In the genomic region with DNA sequence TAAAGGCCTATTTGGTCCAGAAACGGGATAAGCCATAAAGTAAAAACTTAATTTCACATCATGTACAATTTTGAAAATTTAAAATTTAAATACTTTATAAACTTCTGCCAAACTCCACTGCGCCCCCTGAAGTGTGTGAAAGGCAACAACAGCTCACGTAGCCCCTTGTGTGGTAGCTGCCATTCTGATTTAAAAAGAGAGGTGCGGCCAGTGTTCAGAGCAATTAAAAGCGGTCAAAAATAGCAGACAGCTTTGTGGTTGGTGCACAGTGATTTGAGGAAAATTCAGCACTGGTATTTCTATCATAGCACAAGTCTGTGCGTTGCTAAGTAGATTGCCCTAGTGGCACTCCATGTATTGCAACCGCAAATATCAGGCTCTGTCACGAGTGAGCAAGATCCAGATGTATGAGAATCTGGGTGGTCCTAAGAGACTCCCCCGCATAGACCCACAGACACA, we compare ENCODE assay signal across 11 cellular contexts.
DNase-seq lines count a peak whose midpoint lies in the region; ATAC-seq and TF ChIP-seq lines count a peak whose summit lies in the region.
"Had no signal": no experiment of that assay in that cellular context is flagged by ENCODE, and none has a peak within 500 bp of the region (broad histone marks: within the 10 kb centered on the region; RNA-seq: fewer than 3 reads in every experiment).

No MANE protein-coding gene starts in this region.

- H3K27ac Mint-ChIP-seq in glutamatergic neuron (ENCODE audit: unreplicated experiment) = no peak overlapping the region
- H3K27ac Mint-ChIP-seq: activated CD8-positive, alpha-beta memory T cell treated with anti-CD3 and anti-CD28 coated beads, Interleukin-2, amount 10 ng/mL, durations not matched to agents 7 days and 5 days; stimulated activated naive CD8-positive, alpha-beta T cell treated with anti-CD3 and anti-CD28 coated beads, Interleukin-15, amount 100 ng/mL, for 72 hours had no signal

- CTCF ChIA-PET in GM10248 (lab: Yijun Ruan, JAX) = interaction anchor here (0.7 to 2.0 kb wide), 3 partner anchors 24 to 65 kb away, joined by 3 to 10 read pairs (median 6); no protein-coding TSS in a partner anchor

- ATAC-seq in GM21526 (IDR thresholded peaks at IDR 0.05; ENCODE audit: low FRiP score, unreplicated experiment) = no peak
- ATAC-seq in HG02610 (IDR thresholded peaks at IDR 0.05; ENCODE audit: unreplicated experiment) = no peak
- ATAC-seq: activated CD8-positive, alpha-beta memory T cell treated with anti-CD3 and anti-CD28 coated beads, Interleukin-2, amount 10 ng/mL, durations not matched to agents 7 days and 5 days; stimulated activated naive CD8-positive, alpha-beta T cell treated with anti-CD3 and anti-CD28 coated beads, Interleukin-15, amount 100 ng/mL, for 72 hours had no signal

- POLR2A ChIA-PET in GM10248 (lab: Yijun Ruan, JAX) = no interaction called here

- H3K4me3 Mint-ChIP-seq in glutamatergic neuron (ENCODE audit: unreplicated experiment) = no peak overlapping the region
- H3K4me3 Mint-ChIP-seq: activated CD8-positive, alpha-beta memory T cell treated with anti-CD3 and anti-CD28 coated beads, Interleukin-2, amount 10 ng/mL, durations not matched to agents 7 days and 5 days; stimulated activated naive CD8-positive, alpha-beta T cell treated with anti-CD3 and anti-CD28 coated beads, Interleukin-15, amount 100 ng/mL, for 72 hours had no signal

- no peaks in the 10 kb centered on the region for H3K36me3 Mint-ChIP-seq in glutamatergic neuron (ENCODE audit: unreplicated experiment)
- H3K36me3 Mint-ChIP-seq: activated CD8-positive, alpha-beta memory T cell treated with anti-CD3 and anti-CD28 coated beads, Interleukin-2, amount 10 ng/mL, durations not matched to agents 7 days and 5 days had no signal

- peak; percentile 13 for DNase-seq in AG08396 (ENCODE audit: low spot score)
- no peak for DNase-seq in GM10248 (ENCODE audit: extremely low spot score)
- DNase-seq in SK-MEL-5 (ENCODE audit: low read depth, low spot score) = peak; percentile 55
- DNase-seq in glutamatergic neuron = no peak
- DNase-seq in activated CD4-positive, alpha-beta T cell treated with anti-CD3 and anti-CD28 coated beads, Interleukin-2, amount 50 U/mL, for 48 hours = no peak
- DNase-seq in RPMI8226 = no peak
- DNase-seq: activated CD8-positive, alpha-beta memory T cell treated with anti-CD3 and anti-CD28 coated beads, Interleukin-2, amount 10 ng/mL, durations not matched to agents 7 days and 5 days; NCI-H524 treated with DMSO at 0.1 percent for 48 hours; stimulated activated naive CD8-positive, alpha-beta T cell treated with anti-CD3 and anti-CD28 coated beads, Interleukin-15, amount 100 ng/mL, for 72 hours had no signal

- peak; percentile 18 for TF ChIP-seq CTCF in GM10248 (IDR thresholded peaks at IDR 0.05; ENCODE audit: control extremely low read depth, extremely low read depth, low read depth, missing control alignments)
- TF ChIP-seq CTCF in glutamatergic neuron (IDR thresholded peaks at IDR 0.05; ENCODE audit: partially characterized antibody, unreplicated experiment) = peak; percentile 83

- peaks cover 1% of the 10 kb centered on the region for H3K27me3 Mint-ChIP-seq in glutamatergic neuron (ENCODE audit: unreplicated experiment)
- H3K27me3 Mint-ChIP-seq: stimulated activated naive CD8-positive, alpha-beta T cell treated with anti-CD3 and anti-CD28 coated beads, Interleukin-15, amount 100 ng/mL, for 72 hours had no signal

- H3K9me3 Mint-ChIP-seq in glutamatergic neuron (ENCODE audit: unreplicated experiment) = no peaks in the 10 kb centered on the region
- H3K9me3 Mint-ChIP-seq: stimulated activated naive CD8-positive, alpha-beta T cell treated with anti-CD3 and anti-CD28 coated beads, Interleukin-15, amount 100 ng/mL, for 72 hours had no signal

- H3K4me1 Mint-ChIP-seq in glutamatergic neuron (ENCODE audit: low read depth, unreplicated experiment) = peaks cover 11% of the 10 kb centered on the region
- H3K4me1 Mint-ChIP-seq: activated CD8-positive, alpha-beta memory T cell treated with anti-CD3 and anti-CD28 coated beads, Interleukin-2, amount 10 ng/mL, durations not matched to agents 7 days and 5 days had no signal

- in situ Hi-C loops in SK-MEL-5 (cut with HindIII; ENCODE audit: low pct_unique_long_range_greater_than_20kb, low sequenced_read_pairs) = no loop called here

Comparison
In these comparisons a context has a peak if more than half of its experiments do, and no peak if none do; other contexts are left out.
1. DNase-seq: peak in AG08396 (single experiment) and SK-MEL-5 (single experiment); none in GM10248 (single experiment), glutamatergic neuron (single experiment), activated CD4-positive, alpha-beta T cell treated with anti-CD3 and anti-CD28 coated beads, Interleukin-2, amount 50 U/mL, for 48 hours (0 of 2) and RPMI8226 (single experiment).